15 cellular contexts compared by ENCODE assay signal in genomic region chr7:82699773-82700186, GRCh38.
A peak's percentile ranks its signal among the peaks of the same experiment; 100 is the strongest.
DNase-seq lines count a peak whose midpoint lies in the region; ATAC-seq lines count a peak whose summit lies in the region.
"Had no signal": no experiment of that assay in that cellular context is flagged by ENCODE, and none has a peak within 500 bp of the region (broad histone marks: within the 10 kb centered on the region; RNA-seq: fewer than 3 reads in every experiment).

No MANE protein-coding gene starts in this region.

- DNase-seq in SIG-M5 treated with dmso at 0.1 percent for 504 hours (lab: John Stamatoyannopoulos, UW; ENCODE audit: unreplicated experiment) = peak; percentile 43
- DNase-seq in SIG-M5 (lab: John Stamatoyannopoulos, UW) = no peak
- peak; percentile 48 to 80 for DNase-seq in SW 1271 (lab: John Stamatoyannopoulos, UW)
- DNase-seq in glomerular visceral epithelial cell (ENCODE audit: extremely low spot score) = peak; percentile 49
- no peak for DNase-seq in NCI-H2227 (lab: John Stamatoyannopoulos, UW; ENCODE audit: unreplicated experiment)
- no peak for DNase-seq in activated CD4-positive, alpha-beta T cell treated with anti-CD3 and anti-CD28 coated beads for 36 hours
- DNase-seq: activated CD4-positive, alpha-beta T cell treated with anti-CD3 and anti-CD28 coated beads, Interleukin-2, amount 50 U/mL, for 1 hour; effector CD8-positive, alpha-beta T cell; NCI-H1436 treated with DMSO at 0.1 percent for 48 hours; Right ventricle myocardium superior had no signal

- H3K36me3 Mint-ChIP-seq in activated CD4-positive, alpha-beta T cell treated with anti-CD3 and anti-CD28 coated beads for 36 hours (ENCODE audit: low read depth) = no peaks in the 10 kb centered on the region
- H3K36me3 Mint-ChIP-seq: activated naive CD8-positive, alpha-beta T cell had no signal

- H3K4me1 Mint-ChIP-seq in activated CD4-positive, alpha-beta T cell treated with anti-CD3 and anti-CD28 coated beads for 36 hours = no peaks in the 10 kb centered on the region
- H3K4me1 Mint-ChIP-seq: neural crest cell had no signal

- no peak overlapping the region for H3K4me3 Mint-ChIP-seq in activated CD4-positive, alpha-beta T cell treated with anti-CD3 and anti-CD28 coated beads for 36 hours
- H3K4me3 Mint-ChIP-seq: activated naive CD8-positive, alpha-beta T cell; neural crest cell; stimulated activated naive CD8-positive, alpha-beta T cell treated with anti-CD3 and anti-CD28 coated beads, Interleukin-15, Interleukin-2, amounts not matched to agents 100 ng/mL and 50 ng/mL, for 24 hours had no signal

- intact Hi-C loops in activated CD4-positive, alpha-beta T cell treated with anti-CD3 and anti-CD28 coated beads for 36 hours (cut with DNase I, micrococcal nuclease) = no loop called here

- CTCF ChIA-PET in activated CD4-positive, alpha-beta T cell treated with anti-CD3 and anti-CD28 coated beads for 36 hours (lab: Charles Lee) = no interaction called here

- no peak for ATAC-seq in GM19455 (IDR thresholded peaks at IDR 0.05; ENCODE audit: unreplicated experiment)
- no peak for ATAC-seq in HG03095 (IDR thresholded peaks at IDR 0.05; ENCODE audit: unreplicated experiment)
- no peak for ATAC-seq in activated CD4-positive, alpha-beta T cell treated with anti-CD3 and anti-CD28 coated beads for 36 hours

- no peaks in the 10 kb centered on the region for H3K9me3 Mint-ChIP-seq in activated CD4-positive, alpha-beta T cell treated with anti-CD3 and anti-CD28 coated beads for 36 hours (ENCODE audit: low read depth)
- H3K9me3 Mint-ChIP-seq: neural crest cell; stimulated activated naive CD8-positive, alpha-beta T cell treated with anti-CD3 and anti-CD28 coated beads, Interleukin-15, Interleukin-2, amounts not matched to agents 100 ng/mL and 50 ng/mL, for 24 hours had no signal

- no peak overlapping the region for H3K27ac Mint-ChIP-seq in activated CD4-positive, alpha-beta T cell treated with anti-CD3 and anti-CD28 coated beads for 36 hours
- H3K27ac Mint-ChIP-seq: activated naive CD8-positive, alpha-beta T cell; stimulated activated naive CD8-positive, alpha-beta T cell treated with anti-CD3 and anti-CD28 coated beads, Interleukin-15, Interleukin-2, amounts not matched to agents 100 ng/mL and 50 ng/mL, for 24 hours had no signal

- no peaks in the 10 kb centered on the region for H3K27me3 Mint-ChIP-seq in activated CD4-positive, alpha-beta T cell treated with anti-CD3 and anti-CD28 coated beads for 36 hours
- H3K27me3 Mint-ChIP-seq: activated naive CD8-positive, alpha-beta T cell; stimulated activated naive CD8-positive, alpha-beta T cell treated with anti-CD3 and anti-CD28 coated beads, Interleukin-15, Interleukin-2, amounts not matched to agents 100 ng/mL and 50 ng/mL, for 24 hours had no signal

- POLR2A ChIA-PET in activated CD4-positive, alpha-beta T cell treated with anti-CD3 and anti-CD28 coated beads for 36 hours (lab: Charles Lee) = no interaction called here

Comparison
In these comparisons a context has a peak if more than half of its experiments do, and no peak if none do; other contexts are left out.
1. DNase-seq: peak in SIG-M5 treated with dmso at 0.1 percent for 504 hours (single experiment), SW 1271 (2 of 2) and glomerular visceral epithelial cell (single experiment); none in SIG-M5 (single experiment), NCI-H2227 (single experiment) and activated CD4-positive, alpha-beta T cell treated with anti-CD3 and anti-CD28 coated beads for 36 hours (single experiment).